ENCODE assay signal across 8 cellular contexts in the genomic region with DNA sequence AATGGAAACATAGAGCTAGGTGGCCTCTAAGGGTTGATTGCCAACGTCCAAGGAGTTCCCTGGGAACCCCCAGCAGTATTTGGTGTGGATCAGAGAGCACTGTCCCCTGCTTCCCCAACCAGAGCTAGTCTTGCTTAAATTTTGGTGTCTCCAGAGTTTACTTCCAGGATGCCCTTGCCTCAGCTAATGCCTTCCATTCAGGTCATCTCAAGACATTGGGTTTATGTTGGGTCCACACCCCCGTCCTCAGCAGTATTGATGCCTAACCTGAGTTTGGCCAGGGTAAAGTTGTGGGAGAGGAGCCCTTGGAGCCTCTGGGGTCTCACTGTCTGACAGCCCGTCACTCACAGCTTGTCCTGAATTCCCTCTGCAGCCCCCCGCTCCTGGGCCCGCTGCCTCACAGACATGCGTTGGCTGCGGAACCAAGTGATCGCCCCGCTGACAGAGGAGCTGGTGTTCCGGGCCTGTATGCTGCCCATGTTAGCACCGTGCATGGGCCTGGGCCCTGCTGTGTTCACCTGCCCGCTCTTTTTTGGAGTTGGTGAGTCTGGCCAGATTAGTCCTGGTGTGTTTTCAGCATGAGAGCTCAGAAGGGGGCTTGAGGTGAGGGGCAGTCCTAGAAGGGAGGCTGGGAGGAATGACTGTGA. TPM values are rescaled to one million over a fixed set of nuclear protein-coding genes. Genes with fewer than 3 reads are reported as not detected.
DNase-seq lines count a peak whose midpoint lies in the region; ATAC-seq and TF ChIP-seq lines count a peak whose summit lies in the region.

No MANE protein-coding gene starts in this region.

- DNase-seq in central memory CD8-positive, alpha-beta T cell (ENCODE audit: low spot score in 2 of 2), result no peak
- DNase-seq in natural killer cell, result no peak
- no peak for DNase-seq in HPDE6-E6E7 (ENCODE audit: extremely low spot score)
- no peak for DNase-seq in RPMI8226
- DNase-seq in iPS-NIHi11 (ENCODE audit: low spot score), result no peak

- H3K9ac ChIP-seq in Loucy (ENCODE audit: low read depth, low read length, poor library complexity, severe bottlenecking), result peak overlapping the region; percentile 97

- H3K9me3 Mint-ChIP-seq in central memory CD8-positive, alpha-beta T cell, result no peaks in the 10 kb centered on the region
- H3K9me3 Mint-ChIP-seq in natural killer cell, result no peaks in the 10 kb centered on the region

- H2AFZ ChIP-seq in Loucy (ENCODE audit: low read length), result no peak overlapping the region

- peak overlapping the region; percentile 97 for H3K4me3 Mint-ChIP-seq in central memory CD8-positive, alpha-beta T cell
- peak overlapping the region; percentile 94 for H3K4me3 Mint-ChIP-seq in natural killer cell

- no peaks in the 10 kb centered on the region for H3K27me3 ChIP-seq in Loucy (ENCODE audit: insufficient read depth, low read length, poor library complexity, severe bottlenecking)

- peaks cover 40% of the 10 kb centered on the region for H3K4me1 Mint-ChIP-seq in central memory CD8-positive, alpha-beta T cell
- H3K4me1 Mint-ChIP-seq in natural killer cell, result peaks cover 33 to 43% of the 10 kb centered on the region in 2 donors

- H3K36me3 Mint-ChIP-seq in central memory CD8-positive, alpha-beta T cell (ENCODE audit: insufficient read depth), result peaks cover 22% of the 10 kb centered on the region
- no peaks in the 10 kb centered on the region for H3K36me3 Mint-ChIP-seq in natural killer cell

- intact Hi-C loops in natural killer cell (cut with micrococcal nuclease), result no loop called here

- no peak for ATAC-seq in central memory CD8-positive, alpha-beta T cell (replicated peaks; ENCODE audit: extremely low read depth, poor library complexity, severe bottlenecking)
- ATAC-seq in natural killer cell, result no peak
- ATAC-seq in GM21381 (IDR thresholded peaks at IDR 0.05; ENCODE audit: unreplicated experiment), result no peak

- 0 out of 2 replicates have a peak, but pooled peaks cover 3% of the 10 kb centered on the region for H3F3A ChIP-seq in Loucy (ENCODE audit: low read depth)

- peaks cover 26% of the 10 kb centered on the region for H4K20me1 ChIP-seq in Loucy (ENCODE audit: insufficient read depth, low read length, poor library complexity, severe bottlenecking)

- H3K9me3 ChIP-seq in Loucy (ENCODE audit: insufficient read depth, low read depth, low read length), result no peaks in the 10 kb centered on the region

- TF ChIP-seq CTCF in C4-2B (conservative IDR thresholded peaks at IDR 0.05) (no peak), Loucy (conservative IDR thresholded peaks at IDR 0.05; ENCODE audit: low read length) (no peak), natural killer cell (IDR thresholded peaks at IDR 0.05) (no peak)

- no peaks in the 10 kb centered on the region for H3K9me2 ChIP-seq in Loucy (replicated peaks; ENCODE audit: low read depth, low read length)

- peak overlapping the region; percentile 95 for H3K4me3 ChIP-seq in Loucy (ENCODE audit: low read length, poor library complexity, severe bottlenecking)

- peak overlapping the region; percentile 98 for H3K27ac Mint-ChIP-seq in central memory CD8-positive, alpha-beta T cell (ENCODE audit: low read depth)
- peak overlapping the region; percentile 93 to 97 for H3K27ac Mint-ChIP-seq in natural killer cell

- peaks cover 35% of the 10 kb centered on the region for H3K4me1 ChIP-seq in Loucy (ENCODE audit: insufficient read depth, low read length, poor library complexity, severe bottlenecking)

- peaks cover 58% of the 10 kb centered on the region for H3K79me2 ChIP-seq in Loucy (ENCODE audit: insufficient read depth, low read length)

- no peaks in the 10 kb centered on the region for H3K27me3 Mint-ChIP-seq in central memory CD8-positive, alpha-beta T cell
- H3K27me3 Mint-ChIP-seq in natural killer cell (ENCODE audit: low read depth in 2 of 2), result no peaks in the 10 kb centered on the region

- peaks cover 17% of the 10 kb centered on the region; the same call in 1 of the 2 replicates for H3K36me3 ChIP-seq in Loucy (ENCODE audit: insufficient read depth, low read length)

- H3K4me2 ChIP-seq in Loucy (ENCODE audit: low read depth, low read length, poor library complexity, severe bottlenecking), result peak overlapping the region; percentile 97

- peak overlapping the region; percentile 96; the same call in 1 of the 2 replicates for H3K27ac ChIP-seq in C4-2B

RNA-seq across cellular contexts. Expression of a gene that starts 1.4 kb away (rescaled TPM):
- total RNA-seq in natural killer cell, result 10 to 100 TPM; 41.3 to 47.0 (median 41.7) TPM

RNA-seq across cellular contexts. Expression of a gene that starts 12.2 kb away (rescaled TPM):
- total RNA-seq in natural killer cell, result 1 to 10 TPM; 1.2 to 3.4 (median 2.0) TPM
